In the genomic region with DNA sequence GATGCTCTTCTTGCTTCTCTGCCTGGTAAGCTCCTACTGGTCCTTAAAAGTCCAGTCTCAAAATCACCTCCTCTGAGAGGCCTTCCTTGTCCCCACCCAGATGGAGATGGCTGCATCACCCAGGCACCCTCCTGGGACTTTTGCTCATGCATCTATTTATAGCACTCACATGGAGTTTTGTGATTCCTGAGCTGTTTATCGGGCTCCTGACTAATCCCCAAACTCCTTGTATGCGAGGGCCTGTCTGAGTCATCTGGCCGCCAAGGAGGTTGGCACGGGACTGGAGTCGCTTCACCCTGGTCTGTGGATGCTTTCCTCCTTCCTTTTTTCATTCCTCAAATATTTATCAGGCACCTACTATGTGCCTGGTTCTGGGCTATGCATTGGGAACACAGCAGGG, we compare ENCODE assay signal across 1 cellular context.
A peak's percentile ranks its signal among the peaks of the same experiment; 100 is the strongest.
TF ChIP-seq lines count a peak whose summit lies in the region.

No MANE protein-coding gene starts in this region.

TF ChIP-seq in HCT116, 20 proteins besides CTCF, POLR2A, EP300 and RAD21 (continued from another document):
- no peak for TF ChIP-seq ATF3 (IDR thresholded peaks at IDR 0.05)
- no peak for TF ChIP-seq EGR1 (IDR thresholded peaks at IDR 0.05; ENCODE audit: low read depth)
- no peak for TF ChIP-seq CEBPB (IDR thresholded peaks at IDR 0.05; ENCODE audit: low read depth)
- TF ChIP-seq SIN3A (IDR thresholded peaks at IDR 0.05; ENCODE audit: low read depth): peak; percentile 68; the same call in 1 of the 2 replicates
- TF ChIP-seq FOSL1 (IDR thresholded peaks at IDR 0.05; ENCODE audit: low read depth): peak; percentile 79
- TF ChIP-seq SRF (IDR thresholded peaks at IDR 0.05; ENCODE audit: low read depth): no peak
- TF ChIP-seq, protein P1, sequence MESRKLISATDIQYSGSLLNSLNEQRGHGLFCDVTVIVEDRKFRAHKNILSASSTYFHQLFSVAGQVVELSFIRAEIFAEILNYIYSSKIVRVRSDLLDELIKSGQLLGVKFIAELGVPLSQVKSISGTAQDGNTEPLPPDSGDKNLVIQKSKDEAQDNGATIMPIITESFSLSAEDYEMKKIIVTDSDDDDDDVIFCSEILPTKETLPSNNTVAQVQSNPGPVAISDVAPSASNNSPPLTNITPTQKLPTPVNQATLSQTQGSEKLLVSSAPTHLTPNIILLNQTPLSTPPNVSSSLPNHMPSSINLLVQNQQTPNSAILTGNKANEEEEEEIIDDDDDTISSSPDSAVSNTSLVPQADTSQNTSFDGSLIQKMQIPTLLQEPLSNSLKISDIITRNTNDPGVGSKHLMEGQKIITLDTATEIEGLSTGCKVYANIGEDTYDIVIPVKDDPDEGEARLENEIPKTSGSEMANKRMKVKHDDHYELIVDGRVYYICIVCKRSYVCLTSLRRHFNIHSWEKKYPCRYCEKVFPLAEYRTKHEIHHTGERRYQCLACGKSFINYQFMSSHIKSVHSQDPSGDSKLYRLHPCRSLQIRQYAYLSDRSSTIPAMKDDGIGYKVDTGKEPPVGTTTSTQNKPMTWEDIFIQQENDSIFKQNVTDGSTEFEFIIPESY (IDR thresholded peaks at IDR 0.05; ENCODE audit: extremely low read depth, insufficient replicate concordance, low read length): no peak
- peak; percentile 80 for TF ChIP-seq TCF7L2 (IDR thresholded peaks at IDR 0.05; ENCODE audit: borderline replicate concordance, extremely low read depth, insufficient read depth, insufficient read length)
- no peak for TF ChIP-seq ELF1 (IDR thresholded peaks at IDR 0.05; ENCODE audit: borderline replicate concordance, low read depth)
- TF ChIP-seq YY1 (IDR thresholded peaks at IDR 0.05; ENCODE audit: extremely low read depth, insufficient replicate concordance, low read depth, low read length): peak; percentile 21
- no peak for TF ChIP-seq EZH2phosphoT487 (IDR thresholded peaks at IDR 0.05; ENCODE audit: borderline replicate concordance)
- TF ChIP-seq, protein P2, sequence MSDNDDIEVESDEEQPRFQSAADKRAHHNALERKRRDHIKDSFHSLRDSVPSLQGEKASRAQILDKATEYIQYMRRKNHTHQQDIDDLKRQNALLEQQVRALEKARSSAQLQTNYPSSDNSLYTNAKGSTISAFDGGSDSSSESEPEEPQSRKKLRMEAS (IDR thresholded peaks at IDR 0.05): no peak
- no peak for TF ChIP-seq EZH2 (IDR thresholded peaks at IDR 0.05)
- TF ChIP-seq REST (IDR thresholded peaks at IDR 0.05; ENCODE audit: low read depth): no peak
- peak; percentile 82 for TF ChIP-seq JUND (IDR thresholded peaks at IDR 0.05)
- no peak for TF ChIP-seq CBX3 (IDR thresholded peaks at IDR 0.05; ENCODE audit: low read depth)
- no peak for TF ChIP-seq ZFX (IDR thresholded peaks at IDR 0.05)
- no peak for TF ChIP-seq ZNF274 (IDR thresholded peaks at IDR 0.05; ENCODE audit: low read depth, low read length)
